In genomic region chr10:102608487-102608886, GRCh38 we compare ENCODE assay signal across 18 cellular contexts. TPM values are rescaled to one million over a fixed set of nuclear protein-coding genes. Genes with fewer than 3 reads are reported as not detected.
DNase-seq lines count a peak whose midpoint lies in the region; ATAC-seq, FAIRE-seq and TF ChIP-seq lines count a peak whose summit lies in the region.
"Had no signal": no experiment of that assay in that cellular context is flagged by ENCODE, and none has a peak within 500 bp of the region (broad histone marks: within the 10 kb centered on the region; RNA-seq: fewer than 3 reads in every experiment).

No MANE protein-coding gene starts in this region.

- TF ChIP-seq POLR2A in GM12892 (IDR thresholded peaks at IDR 0.05; ENCODE audit: low read depth, low read length), result no peak
- TF ChIP-seq POLR2A in vagina (IDR thresholded peaks at IDR 0.05), result no peak

- no peaks in the 10 kb centered on the region for H3K27me3 Mint-ChIP-seq in endodermal cell (ENCODE audit: insufficient read depth)
- H3K27me3 Mint-ChIP-seq: activated naive CD4-positive, alpha-beta T cell treated with anti-CD3 and anti-CD28 coated beads, Interleukin-2, amount 50 U/mL, for 24 hours had no signal

- FAIRE-seq in GM12892 (lab: Jason Lieb, UNC), result peak; percentile 63

- intact Hi-C loops in vagina (cut with DNase I), result no loop called here

- H3K36me3 ChIP-seq in BE2C, result no peaks in the 10 kb centered on the region
- H3K36me3 ChIP-seq in endodermal cell (ENCODE audit: control insufficient read depth, insufficient read depth, low read length), result peaks cover 8% of the 10 kb centered on the region
- no peaks in the 10 kb centered on the region for H3K36me3 ChIP-seq in vagina
- H3K36me3 ChIP-seq: uterus had no signal

- H3K4me3 Mint-ChIP-seq in endodermal cell, result no peak overlapping the region
- H3K4me3 Mint-ChIP-seq: activated naive CD4-positive, alpha-beta T cell treated with anti-CD3 and anti-CD28 coated beads, Interleukin-2, amount 50 U/mL, for 24 hours; nephron had no signal

- no peak overlapping the region for H3K9ac ChIP-seq in endodermal cell (ENCODE audit: extremely low read depth, low read length, poor library complexity, severe bottlenecking)

- H3K4me3 ChIP-seq in BE2C (ENCODE audit: low read depth, low read length) (no peak overlapping the region), endodermal cell (ENCODE audit: low read length) (no peak overlapping the region), vagina (no peak overlapping the region)
- H3K4me3 ChIP-seq: heart left ventricle, uterus had no signal

- H3K9me3 ChIP-seq in BE2C (no peaks in the 10 kb centered on the region), endodermal cell (ENCODE audit: control insufficient read depth, low read length) (no peaks in the 10 kb centered on the region), vagina (no peaks in the 10 kb centered on the region)
- H3K9me3 ChIP-seq: heart left ventricle, uterus had no signal

- H3K27me3 ChIP-seq in BE2C, result no peaks in the 10 kb centered on the region
- H3K27me3 ChIP-seq in endodermal cell (ENCODE audit: control insufficient read depth, insufficient read depth, low read length, poor library complexity, severe bottlenecking), result no peaks in the 10 kb centered on the region
- H3K27me3 ChIP-seq in vagina, result no peaks in the 10 kb centered on the region
- H3K27me3 ChIP-seq: heart left ventricle, uterus had no signal

- peaks cover 20% of the 10 kb centered on the region for H3K4me1 Mint-ChIP-seq in endodermal cell

- no peak overlapping the region for H3K27ac Mint-ChIP-seq in endodermal cell
- H3K27ac Mint-ChIP-seq: activated naive CD4-positive, alpha-beta T cell treated with anti-CD3 and anti-CD28 coated beads, Interleukin-2, amount 50 U/mL, for 24 hours had no signal

- 80 to 100% methylated on average over 1 to 2 of the region's 2 CpGs for WGBS in endodermal cell (ENCODE audit: insufficient coverage in 1 of 2, insufficient read length in 1 of 2), 2 experiments

- H3K9me3 Mint-ChIP-seq in endodermal cell, result no peaks in the 10 kb centered on the region
- H3K9me3 Mint-ChIP-seq: activated naive CD4-positive, alpha-beta T cell treated with anti-CD3 and anti-CD28 coated beads, Interleukin-2, amount 50 U/mL, for 24 hours; nephron had no signal

- TF ChIP-seq CTCF in BE2C (IDR thresholded peaks at IDR 0.05; ENCODE audit: low read depth, low read length), result peak; percentile 6; the same call in 1 of the 2 replicates
- peak; percentile 54 for TF ChIP-seq CTCF in endodermal cell (conservative IDR thresholded peaks at IDR 0.05)
- TF ChIP-seq CTCF in vagina (IDR thresholded peaks at IDR 0.05), result no peak

- DNase-seq in BE2C, result no peak
- no peak for DNase-seq in GM12892 (ENCODE audit: insufficient read length)
- DNase-seq in endodermal cell, result peak; percentile 47
- DNase-seq in vagina (ENCODE audit: extremely low spot score in 2 of 2), result no peak
- no peak for DNase-seq in effector CD8-positive, alpha-beta T cell (lab: John Stamatoyannopoulos, UW)
- DNase-seq: activated CD4-positive, CD25-positive, alpha-beta regulatory T cell treated with anti-CD3 and anti-CD28 coated beads, Interleukin-2, amount 50 U/mL, for 72 hours; effector CD4-positive, alpha-beta T cell; Kasumi-1; NCI-H1417 treated with DMSO at 0.1 percent for 48 hours; NCI-H226; Right ventricle myocardium superior; uterus had no signal

- ATAC-seq in HG03095 (IDR thresholded peaks at IDR 0.05; ENCODE audit: unreplicated experiment), result peak; percentile 54
- ATAC-seq in GM18873 (IDR thresholded peaks at IDR 0.05; ENCODE audit: low FRiP score, unreplicated experiment), result no peak
- ATAC-seq in HG03460 (IDR thresholded peaks at IDR 0.05; ENCODE audit: unreplicated experiment), result no peak
- ATAC-seq: heart left ventricle had no signal

- H3K36me3 Mint-ChIP-seq in endodermal cell (ENCODE audit: low read depth), result peaks cover 20% of the 10 kb centered on the region

- H3K27ac ChIP-seq in endodermal cell (ENCODE audit: low read depth, low read length), result no peak overlapping the region
- H3K27ac ChIP-seq in vagina, result no peak overlapping the region
- H3K27ac ChIP-seq: uterus had no signal

- H3K4me1 ChIP-seq in BE2C (no peaks in the 10 kb centered on the region), endodermal cell (ENCODE audit: control insufficient read depth, insufficient read depth, low read length) (peaks cover 11% of the 10 kb centered on the region), vagina (peaks cover 32% of the 10 kb centered on the region)

RNA-seq across cellular contexts. Expression of gene TRIM8, which starts 35.8 kb away (rescaled TPM):
- 148 TPM for polyA plus RNA-seq in BE2C (2012; ENCODE audit: insufficient read depth, insufficient read length, low read depth)
- 25.0 TPM for polyA plus RNA-seq in GM12892 (2012; ENCODE audit: missing spikeins)
- total RNA-seq in endodermal cell (10 to 100 TPM; 27.7 to 32.7 TPM), vagina (126 TPM)
- 55.6 TPM for polyA plus RNA-seq in endodermal cell (2013, experiment 1 of 2)
- polyA plus RNA-seq in endodermal cell (2013, experiment 2 of 2), result 46.3 TPM

Comparison
In these comparisons a context has a peak if more than half of its experiments do, and no peak if none do; other contexts are left out.
1. CTCF ChIP-seq: peak in BE2C (single experiment) and endodermal cell (single experiment); none in vagina (0 of 3).